ENCODE assay signal across 1 cellular context in genomic region chr17:35537569-35538209, GRCh38.
TF ChIP-seq lines count a peak whose summit lies in the region.

Gene SLFN12L (minus strand): TSS chr17:35537678. CDS start chr17:35522364, 15,314 bp downstream.

TF ChIP-seq in K562, 482 proteins besides CTCF, POLR2A, EP300 and RAD21:
- TF ChIP-seq, protein P1, sequence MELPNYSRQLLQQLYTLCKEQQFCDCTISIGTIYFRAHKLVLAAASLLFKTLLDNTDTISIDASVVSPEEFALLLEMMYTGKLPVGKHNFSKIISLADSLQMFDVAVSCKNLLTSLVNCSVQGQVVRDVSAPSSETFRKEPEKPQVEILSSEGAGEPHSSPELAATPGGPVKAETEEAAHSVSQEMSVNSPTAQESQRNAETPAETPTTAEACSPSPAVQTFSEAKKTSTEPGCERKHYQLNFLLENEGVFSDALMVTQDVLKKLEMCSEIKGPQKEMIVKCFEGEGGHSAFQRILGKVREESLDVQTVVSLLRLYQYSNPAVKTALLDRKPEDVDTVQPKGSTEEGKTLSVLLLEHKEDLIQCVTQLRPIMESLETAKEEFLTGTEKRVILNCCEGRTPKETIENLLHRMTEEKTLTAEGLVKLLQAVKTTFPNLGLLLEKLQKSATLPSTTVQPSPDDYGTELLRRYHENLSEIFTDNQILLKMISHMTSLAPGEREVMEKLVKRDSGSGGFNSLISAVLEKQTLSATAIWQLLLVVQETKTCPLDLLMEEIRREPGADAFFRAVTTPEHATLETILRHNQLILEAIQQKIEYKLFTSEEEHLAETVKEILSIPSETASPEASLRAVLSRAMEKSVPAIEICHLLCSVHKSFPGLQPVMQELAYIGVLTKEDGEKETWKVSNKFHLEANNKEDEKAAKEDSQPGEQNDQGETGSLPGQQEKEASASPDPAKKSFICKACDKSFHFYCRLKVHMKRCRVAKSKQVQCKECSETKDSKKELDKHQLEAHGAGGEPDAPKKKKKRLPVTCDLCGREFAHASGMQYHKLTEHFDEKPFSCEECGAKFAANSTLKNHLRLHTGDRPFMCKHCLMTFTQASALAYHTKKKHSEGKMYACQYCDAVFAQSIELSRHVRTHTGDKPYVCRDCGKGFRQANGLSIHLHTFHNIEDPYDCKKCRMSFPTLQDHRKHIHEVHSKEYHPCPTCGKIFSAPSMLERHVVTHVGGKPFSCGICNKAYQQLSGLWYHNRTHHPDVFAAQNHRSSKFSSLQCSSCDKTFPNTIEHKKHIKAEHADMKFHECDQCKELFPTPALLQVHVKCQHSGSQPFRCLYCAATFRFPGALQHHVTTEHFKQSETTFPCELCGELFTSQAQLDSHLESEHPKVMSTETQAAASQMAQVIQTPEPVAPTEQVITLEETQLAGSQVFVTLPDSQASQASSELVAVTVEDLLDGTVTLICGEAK (IDR thresholded peaks at IDR 0.05): peak; percentile 67
- TF ChIP-seq, protein P1 (CRISPR knock-in tag; IDR thresholded peaks at IDR 0.05): no peak
- TF ChIP-seq L3MBTL2 (IDR thresholded peaks at IDR 0.05): peak; percentile 21; the same call in 1 of the 2 replicates
- 0 out of 4 replicates have a peak, but pooled peaks of 1 of the 2 experiments have one; percentile 36 for TF ChIP-seq HDAC1 (IDR thresholded peaks at IDR 0.05)
- TF ChIP-seq STAT5A (IDR thresholded peaks at IDR 0.05; ENCODE audit: borderline replicate concordance, low read length): peak; percentile 69; the same call in 1 of the 2 replicates
- TF ChIP-seq, protein P2, sequence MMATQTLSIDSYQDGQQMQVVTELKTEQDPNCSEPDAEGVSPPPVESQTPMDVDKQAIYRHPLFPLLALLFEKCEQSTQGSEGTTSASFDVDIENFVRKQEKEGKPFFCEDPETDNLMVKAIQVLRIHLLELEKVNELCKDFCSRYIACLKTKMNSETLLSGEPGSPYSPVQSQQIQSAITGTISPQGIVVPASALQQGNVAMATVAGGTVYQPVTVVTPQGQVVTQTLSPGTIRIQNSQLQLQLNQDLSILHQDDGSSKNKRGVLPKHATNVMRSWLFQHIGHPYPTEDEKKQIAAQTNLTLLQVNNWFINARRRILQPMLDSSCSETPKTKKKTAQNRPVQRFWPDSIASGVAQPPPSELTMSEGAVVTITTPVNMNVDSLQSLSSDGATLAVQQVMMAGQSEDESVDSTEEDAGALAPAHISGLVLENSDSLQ (IDR thresholded peaks at IDR 0.05): 0 out of 2 replicates have a peak, but pooled peaks have one; percentile 8
- TF ChIP-seq FOXJ2 (tag; IDR thresholded peaks at IDR 0.05): no peak
- no peak for TF ChIP-seq ZFP36 (IDR thresholded peaks at IDR 0.05; ENCODE audit: low read depth, low read length, partially characterized antibody)
- no peak for TF ChIP-seq ATF6 (CRISPR knock-in tag; IDR thresholded peaks at IDR 0.05)
- 0 out of 4 replicates have a peak, but pooled peaks of 1 of the 2 experiments have one; percentile 38 for TF ChIP-seq RCOR1 (IDR thresholded peaks at IDR 0.05; ENCODE audit: borderline replicate concordance in 1 of 2, low read depth in 2 of 2, low read length in 2 of 2)
